In the genomic region with DNA sequence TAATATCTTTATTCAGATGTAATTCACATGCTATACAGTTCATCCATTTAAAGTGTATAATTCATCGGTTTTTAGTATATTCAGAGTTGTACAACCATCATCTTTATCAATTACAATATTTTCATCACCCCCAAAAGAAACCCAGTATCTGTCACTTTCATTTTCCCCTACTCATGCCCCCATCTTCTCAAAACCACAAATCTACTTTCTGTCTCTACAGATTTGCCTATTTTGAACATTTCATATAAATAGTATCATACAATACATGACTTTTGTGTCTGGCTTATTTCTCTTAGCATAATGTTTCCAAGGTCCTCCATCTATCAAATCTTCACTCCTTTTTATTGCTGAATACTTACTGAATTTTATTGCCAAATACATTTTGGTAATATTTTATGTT, we compare ENCODE assay signal across 22 cellular contexts.
DNase-seq lines count a peak whose midpoint lies in the region; ATAC-seq and TF ChIP-seq lines count a peak whose summit lies in the region.
"Had no signal": no experiment of that assay in that cellular context is flagged by ENCODE, and none has a peak within 500 bp of the region (broad histone marks: within the 10 kb centered on the region; RNA-seq: fewer than 3 reads in every experiment).

No MANE protein-coding gene starts in this region.

- no TSS peak for BruUV-seq in OCI-LY7 (replicated peaks; lab: Mats Ljungman, UMichigan)

- H3K9me2 ChIP-seq in DOHH2 (replicated peaks; ENCODE audit: control insufficient read depth, low read length) (no peaks in the 10 kb centered on the region), OCI-LY7 (ENCODE audit: insufficient read depth, low read length) (no peaks in the 10 kb centered on the region)

- no peaks in the 10 kb centered on the region for H3K9me3 Mint-ChIP-seq in activated T-helper 2 cell treated with anti-CD3 and anti-CD28 coated beads, Interferon-gamma antibody, Interleukin-2, Interleukin-4, amounts not matched to agents 10 μg/mL and 5 μg/mL and 100 μg/mL, durations not matched to agents 14 hours and 24 hours and 36 hours
- peaks cover 0 to 5% (median 0%) of the 10 kb centered on the region in 6 donors for H3K9me3 Mint-ChIP-seq in immature natural killer cell

- CTCF ChIA-PET in OCI-LY7 (lab: Charles Lee; ENCODE audit: unreplicated experiment): no interaction called here

- TF ChIP-seq CTCF in DOHH2 (IDR thresholded peaks at IDR 0.05; ENCODE audit: low read depth, low read length, poor library complexity, severe bottlenecking): no peak
- TF ChIP-seq CTCF in OCI-LY7 (conservative IDR thresholded peaks at IDR 0.05; ENCODE audit: low read length): no peak
- TF ChIP-seq CTCF in uterus (IDR thresholded peaks at IDR 0.05): no peak

- H3K27me3 ChIP-seq in DOHH2 (ENCODE audit: control insufficient read depth, low read length) (no peaks in the 10 kb centered on the region), uterus (no peaks in the 10 kb centered on the region)

- no peaks in the 10 kb centered on the region for H3K4me1 Mint-ChIP-seq in activated T-helper 2 cell treated with anti-CD3 and anti-CD28 coated beads, Interferon-gamma antibody, Interleukin-2, Interleukin-4, amounts not matched to agents 10 μg/mL and 5 μg/mL and 100 μg/mL, durations not matched to agents 14 hours and 24 hours and 36 hours (ENCODE audit: low read depth)
- peaks cover 0 to 4% of the 10 kb centered on the region in 2 donors for H3K4me1 Mint-ChIP-seq in immature natural killer cell
- H3K4me1 Mint-ChIP-seq: B cell had no signal

- H3K27me3 Mint-ChIP-seq in activated T-helper 2 cell treated with anti-CD3 and anti-CD28 coated beads, Interferon-gamma antibody, Interleukin-2, Interleukin-4, amounts not matched to agents 10 μg/mL and 5 μg/mL and 100 μg/mL, durations not matched to agents 14 hours and 24 hours and 36 hours (ENCODE audit: low read depth): no peaks in the 10 kb centered on the region
- peaks cover 0 to 5% (median 2%) of the 10 kb centered on the region in 3 donors for H3K27me3 Mint-ChIP-seq in immature natural killer cell (ENCODE audit: low read depth in 3 of 3)
- H3K27me3 Mint-ChIP-seq: B cell had no signal

- H3K27ac ChIP-seq in DOHH2 (ENCODE audit: low read depth, low read length): peak overlapping the region; percentile 33
- no peak overlapping the region for H3K27ac ChIP-seq in OCI-LY7 (ENCODE audit: low read depth, low read length, poor library complexity, severe bottlenecking)
- no peak overlapping the region for H3K27ac ChIP-seq in uterus
- H3K27ac ChIP-seq: 22Rv1 had no signal

- no peak for TF ChIP-seq POLR2A in uterus (IDR thresholded peaks at IDR 0.05)

- H3K36me3 ChIP-seq in DOHH2 (ENCODE audit: control insufficient read depth, low read length): no peaks in the 10 kb centered on the region
- no peaks in the 10 kb centered on the region for H3K36me3 ChIP-seq in OCI-LY7 (ENCODE audit: insufficient read depth, low read length)
- H3K36me3 ChIP-seq in uterus: no peaks in the 10 kb centered on the region

- H3K4me3 Mint-ChIP-seq in activated T-helper 2 cell treated with anti-CD3 and anti-CD28 coated beads, Interferon-gamma antibody, Interleukin-2, Interleukin-4, amounts not matched to agents 10 μg/mL and 5 μg/mL and 100 μg/mL, durations not matched to agents 14 hours and 24 hours and 36 hours (ENCODE audit: low read depth): no peak overlapping the region
- H3K4me3 Mint-ChIP-seq in immature natural killer cell: peak overlapping the region in 1 of 5 donors; percentile 5
- H3K4me3 Mint-ChIP-seq: B cell had no signal

- ATAC-seq in GM21360 (IDR thresholded peaks at IDR 0.05; ENCODE audit: unreplicated experiment) (peak; percentile 69), HG03103 (IDR thresholded peaks at IDR 0.05; ENCODE audit: low read depth, unreplicated experiment) (peak; percentile 52)
- ATAC-seq: HepG2, SK-N-SH treated with all-trans-retinoic acid at 6 μM for 48 hours had no signal

- POLR2A ChIA-PET in OCI-LY7 (lab: Charles Lee): interaction anchor here (1.0 kb wide), 1 partner anchor 9 kb away, joined by 3 read pairs; no protein-coding TSS in a partner anchor

- H3K4me1 ChIP-seq in DOHH2 (ENCODE audit: control insufficient read depth, low read length) (peaks cover 29% of the 10 kb centered on the region), OCI-LY7 (ENCODE audit: insufficient read depth, low read length, poor library complexity, severe bottlenecking) (no peaks in the 10 kb centered on the region), uterus (no peaks in the 10 kb centered on the region)

- intact Hi-C loops in OCI-LY7 (cut with micrococcal nuclease; ENCODE audit: unreplicated experiment): no loop called here
- intact Hi-C loops in activated T-helper 2 cell treated with anti-CD3 and anti-CD28 coated beads, Interferon-gamma antibody, Interleukin-2, Interleukin-4, amounts not matched to agents 10 μg/mL and 5 μg/mL and 100 μg/mL, durations not matched to agents 14 hours and 24 hours and 36 hours (cut with micrococcal nuclease): no loop called here
- intact Hi-C loops in uterus (cut with DNase I; ENCODE audit: low total_unique reads): no loop called here

- H3K27ac Mint-ChIP-seq in activated T-helper 2 cell treated with anti-CD3 and anti-CD28 coated beads, Interferon-gamma antibody, Interleukin-2, Interleukin-4, amounts not matched to agents 10 μg/mL and 5 μg/mL and 100 μg/mL, durations not matched to agents 14 hours and 24 hours and 36 hours: no peak overlapping the region
- H3K27ac Mint-ChIP-seq in immature natural killer cell: no peak overlapping the region
- H3K27ac Mint-ChIP-seq: B cell had no signal

- no peaks in the 10 kb centered on the region for H3F3A ChIP-seq in DOHH2 (ENCODE audit: control insufficient read depth, insufficient read depth)

- no peak overlapping the region for H2AFZ ChIP-seq in OCI-LY7 (ENCODE audit: low read length)

- H3K9me3 ChIP-seq in DOHH2 (ENCODE audit: control insufficient read depth, insufficient read depth, low read length) (no peaks in the 10 kb centered on the region), OCI-LY7 (ENCODE audit: low read length) (no peaks in the 10 kb centered on the region), uterus (no peaks in the 10 kb centered on the region)

- peak overlapping the region; percentile 45 for H3K4me2 ChIP-seq in DOHH2 (ENCODE audit: low read length)
- peak overlapping the region; percentile 9; the same call in 1 of the 2 replicates for H3K4me2 ChIP-seq in OCI-LY7 (ENCODE audit: low read length)

- DNase-seq in OCI-LY7 (ENCODE audit: low spot score): no peak
- DNase-seq in activated T-helper 2 cell treated with anti-CD3 and anti-CD28 coated beads, Interferon-gamma antibody, Interleukin-2, Interleukin-4, amounts not matched to agents 10 μg/mL and 5 μg/mL and 100 μg/mL, durations not matched to agents 14 hours and 24 hours and 36 hours (ENCODE audit: low spot score): no peak
- DNase-seq in uterus: no peak
- no peak for DNase-seq in activated naive CD4-positive, alpha-beta T cell (lab: John Stamatoyannopoulos, UW)
- no peak for DNase-seq in immature natural killer cell
- DNase-seq: DMS153, GF-D8, KBM-7, NCI-H1105 treated with DMSO at 0.1 percent for 48 hours, NCI-H1694 treated with DMSO at 0.1 percent for 48 hours, NCI-H510A, NCI-H748 treated with DMSO at 0.1 percent for 48 hours, SHP77, T-helper 1 cell, T-helper 9 cell had no signal

- H4K20me1 ChIP-seq in DOHH2 (ENCODE audit: control insufficient read depth, insufficient read depth, low read depth, low read length): no peaks in the 10 kb centered on the region
- H4K20me1 ChIP-seq in OCI-LY7 (ENCODE audit: insufficient read depth, low read length): no peaks in the 10 kb centered on the region

- H3K36me3 Mint-ChIP-seq in activated T-helper 2 cell treated with anti-CD3 and anti-CD28 coated beads, Interferon-gamma antibody, Interleukin-2, Interleukin-4, amounts not matched to agents 10 μg/mL and 5 μg/mL and 100 μg/mL, durations not matched to agents 14 hours and 24 hours and 36 hours (ENCODE audit: low read depth): no peaks in the 10 kb centered on the region
- no peaks in the 10 kb centered on the region for H3K36me3 Mint-ChIP-seq in immature natural killer cell

- H3K79me2 ChIP-seq in DOHH2 (ENCODE audit: control insufficient read depth, low read length) (no peaks in the 10 kb centered on the region), OCI-LY7 (ENCODE audit: insufficient read depth, low read depth, low read length) (no peaks in the 10 kb centered on the region)

- H3K4me3 ChIP-seq in DOHH2 (ENCODE audit: low read length): peak overlapping the region; percentile 30; the same call in 1 of the 2 replicates
- no peak overlapping the region for H3K4me3 ChIP-seq in OCI-LY7 (ENCODE audit: low read depth, low read length, poor library complexity, severe bottlenecking)
- no peak overlapping the region for H3K4me3 ChIP-seq in uterus
